In genomic region chr5:67493676-67494075, GRCh38 we compare ENCODE assay signal across 8 cellular contexts.
DNase-seq lines count a peak whose midpoint lies in the region; ATAC-seq and TF ChIP-seq lines count a peak whose summit lies in the region.

No MANE protein-coding gene starts in this region.

- in situ Hi-C loops in SK-MEL-5 (cut with HindIII; ENCODE audit: low pct_unique_long_range_greater_than_20kb, low sequenced_read_pairs): no loop called here

- TF ChIP-seq CTCF in gastroesophageal sphincter (IDR thresholded peaks at IDR 0.05): peak in 3 of 4 experiments; percentile 7 to 30 (median 13)

- no peaks in the 10 kb centered on the region for H3K27me3 ChIP-seq in gastroesophageal sphincter

- H3K9me3 ChIP-seq in gastroesophageal sphincter: no peaks in the 10 kb centered on the region

- ATAC-seq in gastroesophageal sphincter (no peak), HG03095 (IDR thresholded peaks at IDR 0.05; ENCODE audit: unreplicated experiment) (no peak), HG02678 (IDR thresholded peaks at IDR 0.05; ENCODE audit: unreplicated experiment) (no peak)

- no peaks in the 10 kb centered on the region for H3K36me3 ChIP-seq in gastroesophageal sphincter

- H3K4me3 ChIP-seq in gastroesophageal sphincter: no peak overlapping the region

- DNase-seq in AG08396 (ENCODE audit: low spot score) (peak; percentile 24), HPDE6-E6E7 (ENCODE audit: extremely low spot score) (peak; percentile 34), SK-MEL-5 (ENCODE audit: low read depth, low spot score) (peak; percentile 75), renal cortical epithelial cell (ENCODE audit: low read depth) (peak; percentile 36)
- DNase-seq in activated CD8-positive, alpha-beta memory T cell treated with anti-CD3 and anti-CD28 coated beads, Interleukin-2, amount 50 U/mL, for 48 hours: no peak

- peaks cover 6 to 57% (median 6%) of the 10 kb centered on the region in 3 donors for H3K4me1 ChIP-seq in gastroesophageal sphincter

- no peak for TF ChIP-seq POLR2A in gastroesophageal sphincter (IDR thresholded peaks at IDR 0.05)

- WGBS in gastroesophageal sphincter (ENCODE audit: low coverage in 1 of 2), 2 donors: 85% methylated on average over 2 of the region's 2 CpGs; no CpG with 5 or more reads in 1 of the 2 donors

- TF ChIP-seq EP300 in gastroesophageal sphincter (IDR thresholded peaks at IDR 0.05): no peak

- H3K27ac ChIP-seq in gastroesophageal sphincter: peak overlapping the region in 3 of 4 donors; percentile 65 to 72 (median 70)
